In genomic region chr4:53684448-53684847, GRCh38 we compare ENCODE assay signal across 17 cellular contexts.
A peak's percentile ranks its signal among the peaks of the same experiment; 100 is the strongest.
DNase-seq lines count a peak whose midpoint lies in the region; ATAC-seq and TF ChIP-seq lines count a peak whose summit lies in the region.
"Had no signal": no experiment of that assay in that cellular context is flagged by ENCODE, and none has a peak within 500 bp of the region (broad histone marks: within the 10 kb centered on the region; RNA-seq: fewer than 3 reads in every experiment).

No MANE protein-coding gene starts in this region.

- H3K27ac Mint-ChIP-seq in nephron, result peak overlapping the region; percentile 84 to 95 (median 85)
- H3K27ac Mint-ChIP-seq in activated CD4-positive, alpha-beta T cell treated with anti-CD3 and anti-CD28 coated beads, Interleukin-2, amount 10 ng/mL, durations not matched to agents 24 days and 14 days, result no peak overlapping the region
- H3K27ac Mint-ChIP-seq in T-helper 17 cell, result no peak overlapping the region
- H3K27ac Mint-ChIP-seq: CD8-positive, alpha-beta memory T cell had no signal

- H3K4me2 ChIP-seq in fibroblast of lung (ENCODE audit: extremely low read depth, insufficient read depth, low read length), result no peak overlapping the region
- H3K4me2 ChIP-seq: BLaER1 had no signal

- ATAC-seq in Right ventricle myocardium superior (ENCODE audit: poor library complexity) (peak; percentile 41), T-helper 17 cell (no peak)

- H3K27me3 ChIP-seq in left ventricle myocardium inferior (ENCODE audit: low read depth) (peaks cover 5% of the 10 kb centered on the region), fibroblast of lung (ENCODE audit: control insufficient read depth, insufficient read depth, low read length) (no peaks in the 10 kb centered on the region), vagina (no peaks in the 10 kb centered on the region)
- H3K27me3 ChIP-seq: BLaER1 had no signal

- peak overlapping the region; percentile 11 for H2AFZ ChIP-seq in fibroblast of lung (ENCODE audit: low read length)

- no peaks in the 10 kb centered on the region for H3K36me3 ChIP-seq in left ventricle myocardium inferior
- H3K36me3 ChIP-seq in fibroblast of lung (ENCODE audit: control insufficient read depth, insufficient read depth, low read length), result no peaks in the 10 kb centered on the region
- H3K36me3 ChIP-seq in vagina, result no peaks in the 10 kb centered on the region
- H3K36me3 ChIP-seq: BLaER1 had no signal

- H3K79me2 ChIP-seq in fibroblast of lung (ENCODE audit: control insufficient read depth, insufficient read depth, low read length), result no peaks in the 10 kb centered on the region

- H3K4me3 ChIP-seq in left ventricle myocardium inferior (no peak overlapping the region), fibroblast of lung (replicated peaks in 1 of 4; ENCODE audit: control extremely low read depth in 1 of 4, insufficient read depth in 1 of 4, low read depth in 3 of 4, low read length in 4 of 4) (no peak overlapping the region), vagina (no peak overlapping the region)
- H3K4me3 ChIP-seq: BLaER1 had no signal

- H3K4me1 Mint-ChIP-seq in nephron, result peaks cover 38% of the 10 kb centered on the region
- peaks cover 7% of the 10 kb centered on the region for H3K4me1 Mint-ChIP-seq in activated CD4-positive, alpha-beta T cell treated with anti-CD3 and anti-CD28 coated beads, Interleukin-2, amount 10 ng/mL, durations not matched to agents 24 days and 14 days
- no peaks in the 10 kb centered on the region for H3K4me1 Mint-ChIP-seq in T-helper 17 cell
- H3K4me1 Mint-ChIP-seq: CD8-positive, alpha-beta memory T cell had no signal

- no peaks in the 10 kb centered on the region for H4K20me1 ChIP-seq in fibroblast of lung (ENCODE audit: control insufficient read depth, extremely low read depth, insufficient read depth, low read length)
- H4K20me1 ChIP-seq: BLaER1 had no signal

- H3K36me3 Mint-ChIP-seq in nephron (ENCODE audit: low read depth), result no peaks in the 10 kb centered on the region
- no peaks in the 10 kb centered on the region for H3K36me3 Mint-ChIP-seq in activated CD4-positive, alpha-beta T cell treated with anti-CD3 and anti-CD28 coated beads, Interleukin-2, amount 10 ng/mL, durations not matched to agents 24 days and 14 days (ENCODE audit: low read depth)
- no peaks in the 10 kb centered on the region for H3K36me3 Mint-ChIP-seq in T-helper 17 cell (ENCODE audit: low read depth)
- H3K36me3 Mint-ChIP-seq: CD8-positive, alpha-beta memory T cell had no signal

- no peak overlapping the region for H3K27ac ChIP-seq in left ventricle myocardium inferior (replicated peaks)
- H3K27ac ChIP-seq in fibroblast of lung (ENCODE audit: insufficient read depth, low read length), result no peak overlapping the region
- peak overlapping the region; percentile 3 for H3K27ac ChIP-seq in vagina
- H3K27ac ChIP-seq: BLaER1, HL-60 had no signal

- TF ChIP-seq CTCF in left ventricle myocardium inferior (IDR thresholded peaks at IDR 0.05; ENCODE audit: borderline replicate concordance) (no peak), fibroblast of lung (conservative IDR thresholded peaks at IDR 0.05 in 1 of 2, IDR thresholded peaks at IDR 0.05 in 1 of 2; ENCODE audit: low read depth in 1 of 2, low read length in 2 of 2) (no peak), nephron (IDR thresholded peaks at IDR 0.05; ENCODE audit: unreplicated experiment in 3 of 3) (no peak), vagina (IDR thresholded peaks at IDR 0.05) (no peak)

- intact Hi-C loops in Right ventricle myocardium superior (cut with DNase I), result no loop called here
- intact Hi-C loops in left ventricle myocardium inferior (cut with micrococcal nuclease), result no loop called here
- intact Hi-C loops in vagina (cut with DNase I), result no loop called here
- intact Hi-C loops in activated CD4-positive, alpha-beta T cell treated with anti-CD3 and anti-CD28 coated beads, Interleukin-2, amount 10 ng/mL, durations not matched to agents 24 days and 14 days (cut with micrococcal nuclease), result no loop called here

- H3K9ac ChIP-seq in fibroblast of lung (ENCODE audit: insufficient read depth, low read length), result no peak overlapping the region
- H3K9ac ChIP-seq: BLaER1 had no signal

- H3K27me3 Mint-ChIP-seq in nephron (ENCODE audit: low read depth) (peaks cover 4% of the 10 kb centered on the region), T-helper 17 cell (peaks cover 31% of the 10 kb centered on the region)
- peaks cover 3% of the 10 kb centered on the region for H3K27me3 Mint-ChIP-seq in activated CD4-positive, alpha-beta T cell treated with anti-CD3 and anti-CD28 coated beads, Interleukin-2, amount 10 ng/mL, durations not matched to agents 24 days and 14 days

- H3K9me3 ChIP-seq in left ventricle myocardium inferior (replicated peaks), result no peaks in the 10 kb centered on the region
- H3K9me3 ChIP-seq in fibroblast of lung (ENCODE audit: control insufficient read depth, insufficient read depth, low read depth, low read length), result no peaks in the 10 kb centered on the region
- no peaks in the 10 kb centered on the region for H3K9me3 ChIP-seq in vagina
- no peaks in the 10 kb centered on the region for H3K9me3 ChIP-seq in T-helper 17 cell (ENCODE audit: control insufficient read depth, low read length, poor library complexity, severe bottlenecking)
- H3K9me3 ChIP-seq: BLaER1, Caco-2 had no signal

- H3K4me3 Mint-ChIP-seq in nephron (peak overlapping the region; percentile 9 to 34 (median 20)), T-helper 17 cell (no peak overlapping the region)
- H3K4me3 Mint-ChIP-seq in activated CD4-positive, alpha-beta T cell treated with anti-CD3 and anti-CD28 coated beads, Interleukin-2, amount 10 ng/mL, durations not matched to agents 24 days and 14 days, result no peak overlapping the region
- H3K4me3 Mint-ChIP-seq: CD8-positive, alpha-beta memory T cell had no signal

- peaks cover 3% of the 10 kb centered on the region for H3K9me3 Mint-ChIP-seq in nephron
- no peaks in the 10 kb centered on the region for H3K9me3 Mint-ChIP-seq in activated CD4-positive, alpha-beta T cell treated with anti-CD3 and anti-CD28 coated beads, Interleukin-2, amount 10 ng/mL, durations not matched to agents 24 days and 14 days

- TF ChIP-seq POLR2A in vagina (IDR thresholded peaks at IDR 0.05), result no peak

- H3K4me1 ChIP-seq in left ventricle myocardium inferior, result no peaks in the 10 kb centered on the region
- peaks cover 27% of the 10 kb centered on the region for H3K4me1 ChIP-seq in fibroblast of lung (ENCODE audit: control insufficient read depth, extremely low read depth, insufficient read depth, low read length)
- H3K4me1 ChIP-seq in vagina, result no peaks in the 10 kb centered on the region
- H3K4me1 ChIP-seq: Caco-2 had no signal

- DNase-seq in Right ventricle myocardium superior, result no peak
- no peak for DNase-seq in left ventricle myocardium inferior
- DNase-seq in fibroblast of lung (ENCODE audit: low read depth in 2 of 2), result no peak
- no peak for DNase-seq in vagina (ENCODE audit: extremely low spot score in 2 of 2)
- DNase-seq in activated CD4-positive, alpha-beta T cell treated with anti-CD3 and anti-CD28 coated beads, Interleukin-2, amount 10 ng/mL, durations not matched to agents 24 days and 14 days, result no peak
- DNase-seq in activated CD4-positive, alpha-beta T cell treated with anti-CD3 and anti-CD28 coated beads for 1 hour, result no peak
- DNase-seq in T-helper 17 cell, result no peak
- DNase-seq: 8988T; AML-193; Caco-2; CD8-positive, alpha-beta memory T cell; DND-41; GDM1; HCEC 1CT had no signal

Comparison
In these comparisons a context has a peak if more than half of its experiments do, and no peak if none do; other contexts are left out.
1. H3K27ac Mint-ChIP-seq: peak in nephron (3 of 3); none in activated CD4-positive, alpha-beta T cell treated with anti-CD3 and anti-CD28 coated beads, Interleukin-2, amount 10 ng/mL, durations not matched to agents 24 days and 14 days (single experiment) and T-helper 17 cell (single experiment).
2. H3K4me3 Mint-ChIP-seq: peak in nephron (3 of 3); none in activated CD4-positive, alpha-beta T cell treated with anti-CD3 and anti-CD28 coated beads, Interleukin-2, amount 10 ng/mL, durations not matched to agents 24 days and 14 days (single experiment) and T-helper 17 cell (single experiment).